8 cellular contexts compared by ENCODE assay signal in the genomic region with DNA sequence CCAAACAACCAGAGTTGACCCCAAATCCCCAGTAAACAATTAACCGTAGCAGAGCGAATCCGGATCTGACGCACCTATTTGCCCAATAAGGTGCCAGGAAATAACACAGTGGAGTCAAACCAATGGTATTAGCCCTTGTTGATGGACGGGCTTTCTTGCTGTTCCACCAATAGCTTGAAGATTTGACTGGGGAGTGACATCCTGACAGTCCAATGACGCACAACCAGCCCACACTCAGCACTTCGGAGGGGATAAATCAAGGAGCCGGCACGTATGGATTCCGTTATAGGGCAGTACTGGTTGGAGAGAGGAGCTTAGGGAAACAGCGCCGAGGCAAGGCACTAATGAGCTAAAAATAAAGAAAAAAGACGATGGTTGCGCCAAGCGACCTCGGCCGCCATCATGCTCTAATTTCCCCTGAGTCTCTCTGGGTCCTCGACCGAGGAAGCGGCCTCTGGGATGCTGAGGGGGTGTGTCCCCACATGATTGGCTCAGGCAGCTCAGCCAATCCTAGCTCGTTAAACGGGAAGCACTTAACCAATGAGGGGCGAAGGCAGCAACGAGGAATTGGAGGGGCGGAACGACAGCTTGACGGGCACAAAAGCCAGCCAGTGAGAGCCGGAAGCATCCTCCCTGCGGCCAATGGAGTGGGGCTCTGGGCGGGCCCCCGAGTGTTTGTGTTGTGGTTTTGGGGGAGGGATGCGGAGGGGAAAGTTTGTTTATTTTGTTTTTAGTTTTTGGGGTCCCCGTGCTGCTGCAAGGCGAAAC. TPM values are rescaled to one million over a fixed set of nuclear protein-coding genes. Genes with fewer than 3 reads are reported as not detected.
DNase-seq lines count a peak whose midpoint lies in the region; ATAC-seq, FAIRE-seq and TF ChIP-seq lines count a peak whose summit lies in the region.

No MANE protein-coding gene starts in this region.

- H3K4me1 ChIP-seq in cardiac muscle cell (ENCODE audit: low read depth) (peaks cover 14% of the 10 kb centered on the region), pancreas (peaks cover 5 to 16% (median 14%) of the 10 kb centered on the region in 3 donors), tibial artery (peaks cover 0 to 38% (median 16%) of the 10 kb centered on the region in 4 donors)

- H3K9me3 ChIP-seq in cardiac muscle cell (ENCODE audit: low read depth) (no peaks in the 10 kb centered on the region), pancreas (no peaks in the 10 kb centered on the region), tibial artery (no peaks in the 10 kb centered on the region)

- H3K27me3 ChIP-seq in cardiac muscle cell (peaks cover 26% of the 10 kb centered on the region), pancreas (no peaks in the 10 kb centered on the region), tibial artery (peaks cover 0 to 13% of the 10 kb centered on the region in 2 donors)

- peak; percentile 84 for ATAC-seq in HG02840 (IDR thresholded peaks at IDR 0.05; ENCODE audit: low FRiP score, unreplicated experiment)
- peak; percentile 89 to 94 (median 92) for ATAC-seq in pancreas

- DNase-seq in GM12892 (ENCODE audit: insufficient read length) (peak; percentile 92), NCI-H1436 (lab: John Stamatoyannopoulos, UW) (peak; percentile 98), SW480 (ENCODE audit: low spot score) (peak; percentile 98), cardiac muscle cell (ENCODE audit: low read depth in 1 of 2, low spot score in 1 of 2) (peak; percentile 98 to 100), pancreas (peak; percentile 94 to 99 (median 98)), tibial artery (peak; percentile 98 to 99)

- H3K4me3 ChIP-seq in cardiac muscle cell (peak overlapping the region; percentile 61), pancreas (peak overlapping the region; percentile 52 to 83 (median 72)), tibial artery (peak overlapping the region; percentile 87 to 90)

- WGBS in adipose tissue, 3 donors, result 0% methylated on average over 34 of the region's 34 CpGs
- WGBS in pancreas, 2 donors, result 0 to 1% methylated on average over 34 of the region's 34 CpGs

- FAIRE-seq in GM12892 (lab: Jason Lieb, UNC) (peak; percentile 99), pancreas (lab: Jason Lieb, UNC) (peak; percentile 99)

- intact Hi-C loops in pancreas (cut with DNase I) (loop anchor here in 1 of 3 donors (10.0 kb wide), 1 partner anchor 141 kb away; no protein-coding TSS in a partner anchor), tibial artery (cut with DNase I; ENCODE audit: low total_unique reads) (loop anchor here (10.0 kb wide), 2 partner anchors 131 to 591 kb away; partner anchors contain the start of genes MRTFA and TNRC6B)

- TF ChIP-seq CTCF in cardiac muscle cell (IDR thresholded peaks at IDR 0.05; ENCODE audit: low read depth, low read length) (no peak), pancreas (IDR thresholded peaks at IDR 0.05) (no peak), tibial artery (IDR thresholded peaks at IDR 0.05) (no peak)

- H3K27ac ChIP-seq in adipose tissue (ENCODE audit: low read depth, low read length) (peak overlapping the region; percentile 24), cardiac muscle cell (peak overlapping the region; percentile 93), pancreas (peak overlapping the region; percentile 76 to 93 (median 86)), tibial artery (peak overlapping the region; percentile 81 to 96)

- TF ChIP-seq POLR2A in GM12892 (IDR thresholded peaks at IDR 0.05; ENCODE audit: low read depth, low read length), result peak; percentile 91

- H3K36me3 ChIP-seq in cardiac muscle cell (no peaks in the 10 kb centered on the region), pancreas (no peaks in the 10 kb centered on the region), tibial artery (no peaks in the 10 kb centered on the region)

RNA-seq across cellular contexts. Expression of gene FAM83F, which starts 49.5 kb away (rescaled TPM):
- 0.02 TPM for polyA plus RNA-seq in GM12892 (2012; ENCODE audit: missing spikeins)
- polyA plus RNA-seq in adipose tissue (1 to 10 TPM in 2 of 3 donors, under 1 TPM in 1; 0.11 to 8.4 (median 1.2) TPM), cardiac muscle cell (0.06 TPM in 1 of 2 replicates, not detected in the other), pancreas (1 to 10 TPM; 4.9 to 5.1 TPM)
- total RNA-seq in cardiac muscle cell (0.18 and 0.46 TPM in 2 replicates), pancreas (10 to 100 TPM; 12.1 to 19.8 (median 16.8) TPM)

Comparison
In these comparisons a context has a peak if more than half of its experiments do, and no peak if none do; other contexts are left out.
1. Peak in every context shown above with its lines: DNase-seq, ATAC-seq, H3K4me3 ChIP-seq and H3K27ac ChIP-seq.
2. H3K27ac ChIP-seq: peak in every context shown above with its lines; median percentile 93 in cardiac muscle cell; 88 in tibial artery; 86 in pancreas; 24 in adipose tissue.